10 cellular contexts compared by ENCODE assay signal in the genomic region with DNA sequence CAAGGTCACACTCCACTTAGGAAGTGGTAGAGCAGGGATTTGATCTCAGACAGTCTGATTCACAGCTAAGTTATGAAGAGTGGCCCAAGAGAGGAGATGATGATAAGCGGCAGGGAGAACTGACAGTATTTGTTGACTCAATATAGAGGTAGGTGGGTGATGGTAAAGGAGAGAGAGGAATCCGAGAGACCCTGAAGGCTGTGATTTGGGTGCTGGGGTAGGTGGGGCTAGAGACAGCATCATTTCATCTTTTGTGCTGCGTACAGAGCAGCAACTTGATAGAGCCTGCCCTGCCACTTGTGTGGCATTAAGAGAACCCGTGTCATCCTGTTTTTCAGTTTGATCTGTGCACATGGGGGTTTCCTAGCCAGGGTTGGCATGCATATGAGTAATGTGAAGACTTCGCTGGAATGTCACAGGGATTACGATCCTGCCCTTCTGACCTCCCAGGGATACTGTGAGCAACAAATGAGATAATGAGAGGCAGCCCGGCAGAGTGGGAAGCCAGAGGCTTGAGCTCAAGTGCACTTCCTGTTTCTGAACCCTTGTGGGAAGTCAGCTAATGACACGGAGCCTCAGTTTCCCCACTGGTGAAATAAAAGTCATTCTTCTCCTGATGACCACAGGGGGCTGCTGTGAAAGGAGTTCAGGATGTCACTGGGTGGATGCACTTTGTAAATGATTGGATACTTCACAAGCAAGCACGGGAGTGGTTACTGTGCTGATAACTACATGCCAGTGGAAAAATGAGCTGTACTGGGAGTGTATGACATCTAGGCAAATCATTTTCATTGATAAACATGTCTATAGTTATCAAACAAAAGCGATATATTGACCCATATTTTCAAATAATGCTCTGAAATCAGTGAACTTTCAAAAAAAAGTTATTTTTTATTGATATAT. TPM values are rescaled to one million over a fixed set of nuclear protein-coding genes. Genes with fewer than 3 reads are reported as not detected.
DNase-seq lines count a peak whose midpoint lies in the region; ATAC-seq and TF ChIP-seq lines count a peak whose summit lies in the region.
"Had no signal": no experiment of that assay in that cellular context is flagged by ENCODE, and none has a peak within 500 bp of the region (broad histone marks: within the 10 kb centered on the region; RNA-seq: fewer than 3 reads in every experiment).

No MANE protein-coding gene starts in this region.

- no peaks in the 10 kb centered on the region for H3K9me3 ChIP-seq in PC-9 (ENCODE audit: insufficient read depth, low read depth)
- no peaks in the 10 kb centered on the region for H3K9me3 ChIP-seq in Peyer's patch

- H3K9me2 ChIP-seq in PC-9 (ENCODE audit: insufficient read depth) = no peaks in the 10 kb centered on the region

- CTCF ChIA-PET in PC-9 (lab: Charles Lee) = interaction anchor here (0.6 to 0.8 kb wide), 2 partner anchors 28 to 55 kb away, joined by 4 to 5 read pairs; no protein-coding TSS in a partner anchor

- peak overlapping the region; percentile 72 for H3K27ac ChIP-seq in PC-9
- no peak overlapping the region for H3K27ac ChIP-seq in Peyer's patch

- POLR2A ChIA-PET in PC-9 (lab: Charles Lee; ENCODE audit: unreplicated experiment) = interaction anchor here (0.7 kb wide), 1 partner anchor 30 kb away, joined by 3 read pairs; no protein-coding TSS in a partner anchor

- no peak for TF ChIP-seq CTCF in PC-9 (conservative IDR thresholded peaks at IDR 0.05)
- no peak for TF ChIP-seq CTCF in epithelial cell of proximal tubule (conservative IDR thresholded peaks at IDR 0.05; ENCODE audit: low read depth, low read length)
- TF ChIP-seq CTCF in Peyer's patch (IDR thresholded peaks at IDR 0.05) = no peak

- H2AFZ ChIP-seq in PC-9 = peak overlapping the region; percentile 66; the same call in 1 of the 2 replicates

- peaks cover 20% of the 10 kb centered on the region for H3K4me1 ChIP-seq in PC-9 (replicated peaks; ENCODE audit: insufficient read depth)
- no peaks in the 10 kb centered on the region for H3K4me1 ChIP-seq in Peyer's patch

- TF ChIP-seq POLR2A in Peyer's patch (IDR thresholded peaks at IDR 0.05) = no peak

- no TSS peak for BruUV-seq in PC-9 (replicated peaks; lab: Mats Ljungman, UMichigan)

- H3K27me3 ChIP-seq in PC-9 (ENCODE audit: insufficient read depth, low read depth) = no peaks in the 10 kb centered on the region
- H3K27me3 ChIP-seq in Peyer's patch = no peaks in the 10 kb centered on the region

- H3F3A ChIP-seq in PC-9 (ENCODE audit: insufficient read depth, low read depth) = peaks cover 14% of the 10 kb centered on the region; the same call in 1 of the 2 replicates

- H4K20me1 ChIP-seq in PC-9 (ENCODE audit: insufficient read depth) = no peaks in the 10 kb centered on the region

- H3K4me2 ChIP-seq in PC-9 = peak overlapping the region; percentile 59

- peak; percentile 98 for DNase-seq in EL
- DNase-seq in PC-9 = peak; percentile 56 to 82
- peak; percentile 91 for DNase-seq in epithelial cell of proximal tubule (ENCODE audit: low read depth)
- peak; percentile 71 for DNase-seq in non-pigmented ciliary epithelial cell (ENCODE audit: low read depth)
- DNase-seq in UCSD-AML1 (lab: John Stamatoyannopoulos, UW; ENCODE audit: unreplicated experiment) = no peak
- no peak for DNase-seq in Peyer's patch
- DNase-seq in NCI-H69 (lab: John Stamatoyannopoulos, UW) = no peak
- DNase-seq: KG1; stimulated activated CD4-positive, alpha-beta T cell treated with anti-CD3 and anti-CD28 coated beads, Interleukin-4, amount 100 ng/mL, for 24 hours had no signal

- H3K36me3 ChIP-seq in PC-9 (ENCODE audit: low read depth) (no peaks in the 10 kb centered on the region), Peyer's patch (no peaks in the 10 kb centered on the region)

- no peak overlapping the region for H3K4me3 ChIP-seq in PC-9
- no peak overlapping the region for H3K4me3 ChIP-seq in epithelial cell of proximal tubule (ENCODE audit: low read depth, low read length)
- no peak overlapping the region for H3K4me3 ChIP-seq in Peyer's patch

- no peak for ATAC-seq in HG02973 (IDR thresholded peaks at IDR 0.05; ENCODE audit: unreplicated experiment)

- no peaks in the 10 kb centered on the region for H3K79me2 ChIP-seq in PC-9 (ENCODE audit: low read depth)

- intact Hi-C loops in PC-9 (cut with micrococcal nuclease; ENCODE audit: unreplicated experiment) = loop anchor here (1.0 kb wide), 2 partner anchors 23 to 27 kb away; no protein-coding TSS in a partner anchor

RNA-seq across cellular contexts. Expression of a gene that starts 59.5 kb away (rescaled TPM):
- total RNA-seq in PC-9 (2021) = not detected in 2 replicates
- 0.06 TPM in 1 of 2 replicates, not detected in the other for total RNA-seq in epithelial cell of proximal tubule
- 10 to 100 TPM in 1 of 4 donors, 1 to 10 TPM in 3; 4.0 to 21.5 (median 6.3) TPM for total RNA-seq in Peyer's patch

Comparison
In these comparisons a context has a peak if more than half of its experiments do, and no peak if none do; other contexts are left out.
1. DNase-seq: peak in EL (single experiment), PC-9 (2 of 2), epithelial cell of proximal tubule (single experiment) and non-pigmented ciliary epithelial cell (single experiment); none in UCSD-AML1 (single experiment), Peyer's patch (0 of 3) and NCI-H69 (single experiment).